3 cellular contexts compared by ENCODE assay signal in genomic region chr7:80890839-80891544, GRCh38.
TF ChIP-seq lines count a peak whose summit lies in the region.

No MANE protein-coding gene starts in this region.

TF ChIP-seq in A549, 52 proteins besides CTCF, POLR2A, EP300 and RAD21:
- no peak for TF ChIP-seq FOSB (CRISPR knock-in tag; IDR thresholded peaks at IDR 0.05)
- no peak for TF ChIP-seq USF2 (IDR thresholded peaks at IDR 0.05)
- no peak for TF ChIP-seq NFE2L2 (conservative IDR thresholded peaks at IDR 0.05; ENCODE audit: low read length)
- TF ChIP-seq MAFK (IDR thresholded peaks at IDR 0.05; ENCODE audit: partially characterized antibody): peak; percentile 81

TF ChIP-seq in IMR-90, 13 proteins besides CTCF, POLR2A, EP300 and RAD21:
- TF ChIP-seq NFE2L2 (IDR thresholded peaks at IDR 0.05; ENCODE audit: low read depth, low read length) (no peak), MXI1 (IDR thresholded peaks at IDR 0.05; ENCODE audit: borderline replicate concordance, low read depth, low read length) (no peak), CHD1 (IDR thresholded peaks at IDR 0.05; ENCODE audit: low read depth, low read length) (no peak), MAFK (IDR thresholded peaks at IDR 0.05; ENCODE audit: low read depth, low read length) (no peak; the same call in 1 of the 2 replicates)

TF ChIP-seq in K562, 482 proteins besides CTCF, POLR2A, EP300 and RAD21:
- TF ChIP-seq ZNF316 (IDR thresholded peaks at IDR 0.05) (peak; percentile 22; the same call in 1 of the 2 replicates), KLF1 (tag; IDR thresholded peaks at IDR 0.05) (no peak)
